38 cellular contexts compared by ENCODE assay signal in the genomic region with DNA sequence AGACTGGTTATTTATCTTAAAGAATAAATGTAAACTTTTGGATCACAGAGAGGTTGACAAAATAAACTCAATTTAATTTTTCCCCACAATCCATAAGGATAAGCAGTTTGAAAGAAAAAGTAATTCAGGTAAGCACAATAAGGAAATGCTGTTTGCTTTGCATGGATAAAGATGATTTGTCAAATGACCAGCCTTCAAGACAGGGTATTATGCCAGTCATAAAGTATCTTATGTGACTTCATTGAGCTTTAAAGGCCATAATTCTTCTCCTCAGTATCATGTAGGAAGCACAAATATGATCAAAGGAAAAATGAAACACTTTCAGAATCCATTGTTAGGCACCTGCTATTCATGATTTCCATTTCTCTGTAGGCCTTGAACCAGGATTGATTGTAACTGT.
"Had no signal": no experiment of that assay in that cellular context is flagged by ENCODE, and none has a peak within 500 bp of the region (broad histone marks: within the 10 kb centered on the region; RNA-seq: fewer than 3 reads in every experiment).

No MANE protein-coding gene starts in this region.

- H3K4me3 Mint-ChIP-seq: activated naive CD4-positive, alpha-beta T cell treated with anti-CD3 and anti-CD28 coated beads for 36 hours; activated naive CD4-positive, alpha-beta T cell treated with anti-CD3 and anti-CD28 coated beads, Interleukin-2, amount 10 ng/mL, durations not matched to agents 7 days and 5 days; activated naive CD4-positive, alpha-beta T cell treated with anti-CD3 and anti-CD28 coated beads, Interleukin-2, amount 50 U/mL, for 24 hours; activated naive CD8-positive, alpha-beta T cell; activated naive CD8-positive, alpha-beta T cell treated with anti-CD3 and anti-CD28 coated beads for 36 hours; activated naive CD8-positive, alpha-beta T cell treated with anti-CD3 and anti-CD28 coated beads, Interleukin-2, amount 10 ng/mL, durations not matched to agents 7 days and 5 days; activated naive CD8-positive, alpha-beta T cell treated with anti-CD3 and anti-CD28 coated beads, Interleukin-2, amount 50 U/mL, for 24 hours; activated T-cell treated with anti-CD3 and anti-CD28 coated beads, Interleukin-2, amount 50 U/mL, for 24 hours; activated T-cell treated with anti-CD3 and anti-CD28 coated beads, Interleukin-2, amount 50 U/mL, for 4 hours; activated T-cell treated with anti-CD3 and anti-CD28 coated beads, Interleukin-2, amount 50 U/mL, for 72 hours; activated T-helper 1 cell treated with anti-CD3 and anti-CD28 coated beads, Interleukin-12 subunit alpha, Interleukin-12 subunit beta, Interleukin-2, Interleukin-4 antibody, amounts not matched to agents 30 ng/mL and 10 ng/mL and 1 ng/mL, durations not matched to agents 14 hours and 24 hours and 36 hours; activated T-helper 17 cell treated with anti-CD3 and anti-CD28 coated beads, Interleukin-2, amount 50 U/mL, for 72 hours; brain; central memory CD8-positive, alpha-beta T cell had no signal

- H3K27ac Mint-ChIP-seq: activated naive CD4-positive, alpha-beta T cell treated with anti-CD3 and anti-CD28 coated beads for 36 hours; activated naive CD4-positive, alpha-beta T cell treated with anti-CD3 and anti-CD28 coated beads, Interleukin-2, amount 10 ng/mL, durations not matched to agents 7 days and 5 days; activated naive CD4-positive, alpha-beta T cell treated with anti-CD3 and anti-CD28 coated beads, Interleukin-2, amount 50 U/mL, for 24 hours; activated naive CD4-positive, alpha-beta T cell treated with anti-CD3 and anti-CD28 coated beads, Interleukin-2, amount 50 U/mL, for 72 hours; activated naive CD8-positive, alpha-beta T cell; activated naive CD8-positive, alpha-beta T cell treated with anti-CD3 and anti-CD28 coated beads for 36 hours; activated naive CD8-positive, alpha-beta T cell treated with anti-CD3 and anti-CD28 coated beads, Interleukin-2, amount 10 ng/mL, durations not matched to agents 7 days and 5 days; activated naive CD8-positive, alpha-beta T cell treated with anti-CD3 and anti-CD28 coated beads, Interleukin-2, amount 50 U/mL, for 24 hours; activated T-cell treated with anti-CD3 and anti-CD28 coated beads, Interleukin-2, amount 50 U/mL, for 24 hours; activated T-cell treated with anti-CD3 and anti-CD28 coated beads, Interleukin-2, amount 50 U/mL, for 72 hours; activated T-helper 1 cell treated with anti-CD3 and anti-CD28 coated beads, Interleukin-12 subunit alpha, Interleukin-12 subunit beta, Interleukin-2, Interleukin-4 antibody, amounts not matched to agents 30 ng/mL and 10 ng/mL and 1 ng/mL, durations not matched to agents 14 hours and 24 hours and 36 hours; activated T-helper 17 cell treated with anti-CD3 and anti-CD28 coated beads, Interleukin-2, amount 50 U/mL, for 72 hours; activated T-helper 2 cell treated with anti-CD3 and anti-CD28 coated beads, Interferon-gamma antibody, Interleukin-2, Interleukin-4, amounts not matched to agents 10 μg/mL and 5 μg/mL and 100 μg/mL, durations not matched to agents 14 hours and 24 hours and 36 hours; brain had no signal

- H3K9me3 Mint-ChIP-seq: activated naive CD4-positive, alpha-beta T cell treated with anti-CD3 and anti-CD28 coated beads for 36 hours; activated naive CD4-positive, alpha-beta T cell treated with anti-CD3 and anti-CD28 coated beads, Interleukin-2, amount 10 ng/mL, durations not matched to agents 7 days and 5 days; activated naive CD4-positive, alpha-beta T cell treated with anti-CD3 and anti-CD28 coated beads, Interleukin-2, amount 50 U/mL, for 24 hours; activated naive CD4-positive, alpha-beta T cell treated with anti-CD3 and anti-CD28 coated beads, Interleukin-2, amount 50 U/mL, for 72 hours; activated naive CD8-positive, alpha-beta T cell treated with anti-CD3 and anti-CD28 coated beads for 36 hours; activated naive CD8-positive, alpha-beta T cell treated with anti-CD3 and anti-CD28 coated beads, Interleukin-2, amount 50 U/mL, for 24 hours; activated T-cell treated with anti-CD3 and anti-CD28 coated beads, Interleukin-2, amount 50 U/mL, for 24 hours; activated T-cell treated with anti-CD3 and anti-CD28 coated beads, Interleukin-2, amount 50 U/mL, for 4 hours; activated T-helper 1 cell treated with anti-CD3 and anti-CD28 coated beads, Interleukin-12 subunit alpha, Interleukin-12 subunit beta, Interleukin-2, Interleukin-4 antibody, amounts not matched to agents 30 ng/mL and 10 ng/mL and 1 ng/mL, durations not matched to agents 14 hours and 24 hours and 36 hours; activated T-helper 17 cell treated with anti-CD3 and anti-CD28 coated beads, Interleukin-2, amount 50 U/mL, for 72 hours; activated T-helper 2 cell treated with anti-CD3 and anti-CD28 coated beads, Interferon-gamma antibody, Interleukin-2, Interleukin-4, amounts not matched to agents 10 μg/mL and 5 μg/mL and 100 μg/mL, durations not matched to agents 14 hours and 24 hours and 36 hours; brain; central memory CD8-positive, alpha-beta T cell had no signal

- H3K27me3 Mint-ChIP-seq: activated naive CD4-positive, alpha-beta T cell treated with anti-CD3 and anti-CD28 coated beads, Interleukin-2, amount 10 ng/mL, durations not matched to agents 7 days and 5 days; activated naive CD8-positive, alpha-beta T cell; activated naive CD8-positive, alpha-beta T cell treated with anti-CD3 and anti-CD28 coated beads for 36 hours; activated T-cell treated with anti-CD3 and anti-CD28 coated beads, Interleukin-2, amount 50 U/mL, for 24 hours; central memory CD8-positive, alpha-beta T cell had no signal

- H3K9me3 ChIP-seq: adrenal gland, ascending aorta, body of pancreas, breast epithelium had no signal

- DNase-seq: activated effector memory CD4-positive, alpha-beta T cell treated with anti-CD3 and anti-CD28 coated beads, Interleukin-2, amount 50 U/mL, for 16 hours; activated effector memory CD4-positive, alpha-beta T cell treated with Interleukin-2 at 50 U/mL for 16 hours; activated gamma-delta T cell; activated gamma-delta T cell treated with Interleukin-2 at 50 U/mL for 16 hours; activated naive CD4-positive, alpha-beta T cell; activated naive CD4-positive, alpha-beta T cell treated with anti-CD3 and anti-CD28 coated beads for 36 hours; activated naive CD4-positive, alpha-beta T cell treated with anti-CD3 and anti-CD28 coated beads, Interleukin-2, amount 10 ng/mL, durations not matched to agents 7 days and 5 days; activated naive CD4-positive, alpha-beta T cell treated with anti-CD3 and anti-CD28 coated beads, Interleukin-2, amount 50 U/mL, for 16 hours; activated naive CD4-positive, alpha-beta T cell treated with Interleukin-2 at 50 U/mL for 16 hours; activated naive CD8-positive, alpha-beta T cell treated with anti-CD3 and anti-CD28 coated beads for 36 hours; activated naive CD8-positive, alpha-beta T cell treated with anti-CD3 and anti-CD28 coated beads, Interleukin-2, amount 10 ng/mL, durations not matched to agents 7 days and 5 days; activated naive CD8-positive, alpha-beta T cell treated with anti-CD3 and anti-CD28 coated beads, Interleukin-2, amount 50 U/mL, for 24 hours; activated T-cell treated with anti-CD3 and anti-CD28 coated beads, Interleukin-2, amount 50 U/mL, for 1 hour; activated T-cell treated with anti-CD3 and anti-CD28 coated beads, Interleukin-2, amount 50 U/mL, for 24 hours; activated T-cell treated with anti-CD3 and anti-CD28 coated beads, Interleukin-2, amount 50 U/mL, for 4 hours; activated T-cell treated with anti-CD3 and anti-CD28 coated beads, Interleukin-2, amount 50 U/mL, for 48 hours; activated T-cell treated with anti-CD3 and anti-CD28 coated beads, Interleukin-2, amount 50 U/mL, for 72 hours; adrenal gland; amniotic stem cell; amygdala; anterior cingulate cortex; aorta; body of pancreas; brain microvascular endothelial cell; caudate nucleus; central memory CD4-positive, alpha-beta T cell; cerebellar nuclear complex had no signal

- H3K36me3 Mint-ChIP-seq: activated naive CD4-positive, alpha-beta T cell treated with anti-CD3 and anti-CD28 coated beads, Interleukin-2, amount 10 ng/mL, durations not matched to agents 7 days and 5 days; activated naive CD4-positive, alpha-beta T cell treated with anti-CD3 and anti-CD28 coated beads, Interleukin-2, amount 50 U/mL, for 24 hours; activated naive CD4-positive, alpha-beta T cell treated with anti-CD3 and anti-CD28 coated beads, Interleukin-2, amount 50 U/mL, for 72 hours; activated naive CD8-positive, alpha-beta T cell; activated naive CD8-positive, alpha-beta T cell treated with anti-CD3 and anti-CD28 coated beads for 36 hours; activated naive CD8-positive, alpha-beta T cell treated with anti-CD3 and anti-CD28 coated beads, Interleukin-2, amount 10 ng/mL, durations not matched to agents 7 days and 5 days; brain had no signal

- H3K4me1 ChIP-seq: adrenal gland, ascending aorta, body of pancreas, breast epithelium had no signal

- H3K4me1 Mint-ChIP-seq: activated naive CD4-positive, alpha-beta T cell treated with anti-CD3 and anti-CD28 coated beads, Interleukin-2, amount 10 ng/mL, durations not matched to agents 7 days and 5 days; activated naive CD4-positive, alpha-beta T cell treated with anti-CD3 and anti-CD28 coated beads, Interleukin-2, amount 50 U/mL, for 24 hours; activated naive CD8-positive, alpha-beta T cell treated with anti-CD3 and anti-CD28 coated beads for 36 hours; activated naive CD8-positive, alpha-beta T cell treated with anti-CD3 and anti-CD28 coated beads, Interleukin-2, amount 10 ng/mL, durations not matched to agents 7 days and 5 days; activated naive CD8-positive, alpha-beta T cell treated with anti-CD3 and anti-CD28 coated beads, Interleukin-2, amount 50 U/mL, for 24 hours; activated T-helper 17 cell treated with anti-CD3 and anti-CD28 coated beads, Interleukin-2, amount 50 U/mL, for 72 hours; central memory CD8-positive, alpha-beta T cell had no signal

- H3K36me3 ChIP-seq: adrenal gland, ascending aorta, brain microvascular endothelial cell, breast epithelium, cardiac muscle cell had no signal

- ATAC-seq: activated naive CD4-positive, alpha-beta T cell treated with anti-CD3 and anti-CD28 coated beads, Interleukin-2, amount 50 U/mL, for 72 hours; activated naive CD8-positive, alpha-beta T cell treated with anti-CD3 and anti-CD28 coated beads, Interleukin-2, amount 50 U/mL, for 24 hours; activated T-cell treated with anti-CD3 and anti-CD28 coated beads, Interleukin-2, amount 50 U/mL, for 4 hours; activated T-cell treated with anti-CD3 and anti-CD28 coated beads, Interleukin-2, amount 50 U/mL, for 72 hours; activated T-helper 17 cell treated with anti-CD3 and anti-CD28 coated beads, Interleukin-2, amount 50 U/mL, for 72 hours; body of pancreas had no signal

- H3K4me3 ChIP-seq: adrenal gland, ascending aorta, body of pancreas, breast epithelium, cardiac muscle cell had no signal

- H3K27ac ChIP-seq: adrenal gland, ascending aorta, body of pancreas, brain microvascular endothelial cell, breast epithelium, cardiac muscle cell had no signal
